ENCODE assay signal across 12 cellular contexts in the genomic region with DNA sequence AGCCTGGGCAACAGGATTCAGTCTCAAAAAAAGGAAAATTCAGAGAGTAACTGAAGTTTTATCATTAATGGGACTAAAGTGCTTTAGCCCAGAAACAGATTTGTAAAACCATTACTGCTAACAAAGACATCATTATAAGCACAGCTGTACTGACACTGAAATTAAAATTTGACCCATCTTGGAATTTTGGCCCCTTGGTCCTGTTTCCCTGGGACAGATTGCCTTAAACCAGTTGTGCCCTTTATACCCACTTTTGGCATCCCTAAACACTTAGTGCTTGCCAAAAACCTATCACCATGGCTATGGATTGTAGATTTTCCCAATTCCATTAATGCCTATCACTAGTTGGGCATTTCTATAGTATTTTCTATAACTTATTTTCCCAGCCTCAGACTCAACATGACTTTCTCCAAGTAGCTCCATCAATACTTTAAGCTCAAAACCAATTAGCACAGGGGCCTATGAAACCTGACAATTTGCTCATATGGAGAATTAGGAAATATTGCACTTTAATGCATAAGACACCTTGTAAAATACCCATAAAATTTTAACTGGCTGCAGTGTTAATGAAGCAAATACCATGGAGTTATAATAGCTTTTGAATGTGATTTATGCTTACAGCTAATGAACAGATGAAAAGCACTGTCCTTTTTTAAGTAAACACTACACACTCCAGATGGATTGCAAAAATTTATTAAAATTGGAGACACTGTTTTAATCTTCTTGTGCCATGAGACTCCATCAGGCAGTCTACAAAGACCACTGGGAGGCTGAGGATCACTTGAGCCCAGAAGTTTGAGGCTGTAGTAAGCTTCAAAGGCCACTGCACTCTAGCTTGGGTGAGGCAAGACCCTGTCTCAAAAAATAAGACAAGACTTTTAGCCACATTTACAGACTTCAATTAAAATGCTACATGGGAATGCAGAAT. TPM values are rescaled to one million over a fixed set of nuclear protein-coding genes. Genes with fewer than 3 reads are reported as not detected.
DNase-seq lines count a peak whose midpoint lies in the region; ATAC-seq, FAIRE-seq and TF ChIP-seq lines count a peak whose summit lies in the region.
"Had no signal": no experiment of that assay in that cellular context is flagged by ENCODE, and none has a peak within 500 bp of the region (broad histone marks: within the 10 kb centered on the region; RNA-seq: fewer than 3 reads in every experiment).

No MANE protein-coding gene starts in this region.

- H3K9ac ChIP-seq in BLaER1 treated with 17β-estradiol and CSF1 and Interleukin-3, amounts not matched to agents 10 nM and 100 nM = peak overlapping the region in 6 of 11 experiments; percentile 40 to 98 (median 94); a peak in 7 of 22 replicates

- peak; percentile 76; the same call in 1 of the 2 replicates for TF ChIP-seq POLR2A in GM12891 (IDR thresholded peaks at IDR 0.05; ENCODE audit: low read depth, low read length)
- no peak for TF ChIP-seq POLR2A in erythroblast (IDR thresholded peaks at IDR 0.05; ENCODE audit: low read length)
- TF ChIP-seq POLR2A in sigmoid colon (IDR thresholded peaks at IDR 0.05) = no peak

- peaks cover 44 to 75% (median 67%) of the 10 kb centered on the region in 11 experiments; a peak in 21 of 22 replicates for H4K20me1 ChIP-seq in BLaER1 treated with 17β-estradiol and CSF1 and Interleukin-3, amounts not matched to agents 10 nM and 100 nM

- intact Hi-C loops in sigmoid colon (cut with DNase I) = loop anchor here (10.0 kb wide), 1 partner anchor 389 kb away; a partner anchor contains a TSS

- TF ChIP-seq CTCF in sigmoid colon (IDR thresholded peaks at IDR 0.05) = no peak

- no peaks in the 10 kb centered on the region for H3K27me3 ChIP-seq in BLaER1 treated with 17β-estradiol and CSF1 and Interleukin-3, amounts not matched to agents 10 nM and 100 nM
- H3K27me3 ChIP-seq in sigmoid colon = no peaks in the 10 kb centered on the region

- peak overlapping the region in 4 of 11 experiments; percentile 7 to 97 (median 94); a peak in 5 of 22 replicates for H3K27ac ChIP-seq in BLaER1 treated with 17β-estradiol and CSF1 and Interleukin-3, amounts not matched to agents 10 nM and 100 nM
- no peak overlapping the region for H3K27ac ChIP-seq in sigmoid colon
- H3K27ac ChIP-seq: skin epidermis had no signal

- peak overlapping the region in 10 of 11 experiments; percentile 80 to 97 (median 91); a peak in 20 of 22 replicates for H3K4me2 ChIP-seq in BLaER1 treated with 17β-estradiol and CSF1 and Interleukin-3, amounts not matched to agents 10 nM and 100 nM

- H3K4me1 ChIP-seq in BLaER1 treated with 17β-estradiol and CSF1 and Interleukin-3, amounts not matched to agents 10 nM and 100 nM = peaks cover 14 to 31% (median 26%) of the 10 kb centered on the region in 10 experiments
- peaks cover 0 to 23% (median 19%) of the 10 kb centered on the region in 4 donors for H3K4me1 ChIP-seq in sigmoid colon

- peaks cover 64 to 83% (median 73%) of the 10 kb centered on the region in 11 experiments for H3K36me3 ChIP-seq in BLaER1 treated with 17β-estradiol and CSF1 and Interleukin-3, amounts not matched to agents 10 nM and 100 nM
- peaks cover 8 to 80% (median 31%) of the 10 kb centered on the region in 4 donors for H3K36me3 ChIP-seq in sigmoid colon

- no peaks in the 10 kb centered on the region; a peak in 1 of 22 replicates for H3K9me3 ChIP-seq in BLaER1 treated with 17β-estradiol and CSF1 and Interleukin-3, amounts not matched to agents 10 nM and 100 nM (replicated peaks in 1 of 11)
- H3K9me3 ChIP-seq in sigmoid colon = no peaks in the 10 kb centered on the region

- H3K4me3 ChIP-seq in BLaER1 treated with 17β-estradiol and CSF1 and Interleukin-3, amounts not matched to agents 10 nM and 100 nM = peak overlapping the region in 7 of 10 experiments; percentile 83 to 98 (median 93); a peak in 9 of 20 replicates
- no peak overlapping the region for H3K4me3 ChIP-seq in sigmoid colon
- H3K4me3 ChIP-seq: skin epidermis had no signal

- FAIRE-seq in GM12891 (lab: Jason Lieb, UNC) = no peak

- no peak for ATAC-seq in SK-N-SH treated with all-trans-retinoic acid at 6 μM for 48 hours
- ATAC-seq in GM19452 (IDR thresholded peaks at IDR 0.05; ENCODE audit: unreplicated experiment) = no peak

- no peak for DNase-seq in GM12891 (ENCODE audit: insufficient read length, low spot score)
- DNase-seq in erythroblast (lab: John Stamatoyannopoulos, UW) = peak; percentile 30 to 32
- no peak for DNase-seq in HCEC 1CT
- no peak for DNase-seq in sigmoid colon
- DNase-seq in Ammon's horn (ENCODE audit: low spot score) = no peak
- DNase-seq: activated effector memory CD4-positive, alpha-beta T cell treated with Interleukin-2 at 50 U/mL for 16 hours; NCI-H2029 treated with DMSO at 0.1 percent for 48 hours had no signal

- TF ChIP-seq EP300 in sigmoid colon (IDR thresholded peaks at IDR 0.05) = no peak

TF ChIP-seq in GM12891, 5 proteins besides CTCF, POLR2A, EP300 and RAD21:
- TF ChIP-seq POLR2AphosphoS5 (IDR thresholded peaks at IDR 0.05; ENCODE audit: low read depth, low read length) = peak; percentile 69; the same call in 1 of the 2 replicates
- no peak for TF ChIP-seq TAF1 (IDR thresholded peaks at IDR 0.05; ENCODE audit: low read depth, low read length)
- TF ChIP-seq SPI1 (IDR thresholded peaks at IDR 0.05; ENCODE audit: low read depth, low read length) = no peak
TF ChIP-seq in GM12891: peak in this region for 1.

TF ChIP-seq in SK-N-SH treated with all-trans-retinoic acid at 6 μM for 48 hours, 23 proteins besides CTCF, POLR2A, EP300 and RAD21 (continues in another document):
- TF ChIP-seq TCF4 (CRISPR knock-in tag; IDR thresholded peaks at IDR 0.05; ENCODE audit: borderline replicate concordance) (no peak), TOX (CRISPR knock-in tag; IDR thresholded peaks at IDR 0.05; ENCODE audit: borderline replicate concordance) (peak; percentile 39; the same call in 1 of the 2 replicates), ZNF565 (CRISPR knock-in tag; conservative IDR thresholded peaks at IDR 0.05; ENCODE audit: low read depth) (no peak), PPARA (CRISPR knock-in tag; IDR thresholded peaks at IDR 0.05; ENCODE audit: borderline replicate concordance) (no peak), ZNF8 (CRISPR knock-in tag; IDR thresholded peaks at IDR 0.05) (no peak), CSDC2 (CRISPR knock-in tag; IDR thresholded peaks at IDR 0.05) (no peak), BACH2 (CRISPR knock-in tag; IDR thresholded peaks at IDR 0.05; ENCODE audit: borderline replicate concordance) (no peak)
- TF ChIP-seq, protein P1, sequence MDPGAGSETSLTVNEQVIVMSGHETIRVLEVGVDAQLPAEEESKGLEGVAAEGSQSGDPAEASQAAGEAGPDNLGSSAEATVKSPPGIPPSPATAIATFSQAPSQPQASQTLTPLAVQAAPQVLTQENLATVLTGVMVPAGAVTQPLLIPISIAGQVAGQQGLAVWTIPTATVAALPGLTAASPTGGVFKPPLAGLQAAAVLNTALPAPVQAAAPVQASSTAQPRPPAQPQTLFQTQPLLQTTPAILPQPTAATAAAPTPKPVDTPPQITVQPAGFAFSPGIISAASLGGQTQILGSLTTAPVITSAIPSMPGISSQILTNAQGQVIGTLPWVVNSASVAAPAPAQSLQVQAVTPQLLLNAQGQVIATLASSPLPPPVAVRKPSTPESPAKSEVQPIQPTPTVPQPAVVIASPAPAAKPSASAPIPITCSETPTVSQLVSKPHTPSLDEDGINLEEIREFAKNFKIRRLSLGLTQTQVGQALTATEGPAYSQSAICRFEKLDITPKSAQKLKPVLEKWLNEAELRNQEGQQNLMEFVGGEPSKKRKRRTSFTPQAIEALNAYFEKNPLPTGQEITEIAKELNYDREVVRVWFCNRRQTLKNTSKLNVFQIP (CRISPR knock-in tag; IDR thresholded peaks at IDR 0.05; ENCODE audit: borderline replicate concordance, low read depth) = 0 out of 2 replicates have a peak, but pooled peaks have one; percentile 9
- TF ChIP-seq, protein P2, sequence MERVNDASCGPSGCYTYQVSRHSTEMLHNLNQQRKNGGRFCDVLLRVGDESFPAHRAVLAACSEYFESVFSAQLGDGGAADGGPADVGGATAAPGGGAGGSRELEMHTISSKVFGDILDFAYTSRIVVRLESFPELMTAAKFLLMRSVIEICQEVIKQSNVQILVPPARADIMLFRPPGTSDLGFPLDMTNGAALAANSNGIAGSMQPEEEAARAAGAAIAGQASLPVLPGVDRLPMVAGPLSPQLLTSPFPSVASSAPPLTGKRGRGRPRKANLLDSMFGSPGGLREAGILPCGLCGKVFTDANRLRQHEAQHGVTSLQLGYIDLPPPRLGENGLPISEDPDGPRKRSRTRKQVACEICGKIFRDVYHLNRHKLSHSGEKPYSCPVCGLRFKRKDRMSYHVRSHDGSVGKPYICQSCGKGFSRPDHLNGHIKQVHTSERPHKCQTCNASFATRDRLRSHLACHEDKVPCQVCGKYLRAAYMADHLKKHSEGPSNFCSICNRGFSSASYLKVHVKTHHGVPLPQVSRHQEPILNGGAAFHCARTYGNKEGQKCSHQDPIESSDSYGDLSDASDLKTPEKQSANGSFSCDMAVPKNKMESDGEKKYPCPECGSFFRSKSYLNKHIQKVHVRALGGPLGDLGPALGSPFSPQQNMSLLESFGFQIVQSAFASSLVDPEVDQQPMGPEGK (CRISPR knock-in tag; IDR thresholded peaks at IDR 0.05; ENCODE audit: borderline replicate concordance) = peak; percentile 40; the same call in 1 of the 2 replicates

RNA-seq across cellular contexts. Expression of a gene that starts 4.3 kb away (rescaled TPM):
- 1,001 TPM for polyA plus RNA-seq in GM12891 (2012; ENCODE audit: low read depth, missing spikeins)
- total RNA-seq in sigmoid colon = 100 to 1,000 TPM; 443 to 618 (median 542) TPM
- 100 to 1,000 TPM; 323 to 804 (median 459) TPM for polyA plus RNA-seq in sigmoid colon

RNA-seq across cellular contexts. Expression of a gene that starts 4.7 kb away (rescaled TPM):
- 0.67 TPM for polyA plus RNA-seq in GM12891 (2012; ENCODE audit: low read depth, missing spikeins)
- total RNA-seq in sigmoid colon = 1 to 10 TPM; 7.5 to 8.6 (median 8.0) TPM
- polyA plus RNA-seq in sigmoid colon = 1 to 10 TPM in 1 of 3 donors, under 1 TPM in 2; under 0.01 to 2.5 (median 0.46) TPM

RNA-seq across cellular contexts. Expression of a gene that starts 38.8 kb away (rescaled TPM):
- polyA plus RNA-seq in GM12891 (2012; ENCODE audit: low read depth, missing spikeins) = 7.6 TPM
- 1 to 10 TPM; 3.8 to 7.8 (median 5.4) TPM for total RNA-seq in sigmoid colon
- 1 to 10 TPM; 1.8 to 5.7 (median 4.9) TPM for polyA plus RNA-seq in sigmoid colon

RNA-seq across cellular contexts. Expression of a gene that starts 39.0 kb away (rescaled TPM):
- 14.2 TPM for polyA plus RNA-seq in GM12891 (2012; ENCODE audit: low read depth, missing spikeins)
- 1 to 10 TPM; 5.2 to 10.0 (median 7.3) TPM for total RNA-seq in sigmoid colon
- polyA plus RNA-seq in sigmoid colon = 10 to 100 TPM in 2 of 3 donors, 1 to 10 TPM in 1; 8.4 to 15.7 (median 10.4) TPM

RNA-seq across cellular contexts. Expression of a gene that starts 53.6 kb away (rescaled TPM):
- not detected for polyA plus RNA-seq in GM12891 (2012; ENCODE audit: low read depth, missing spikeins)
- total RNA-seq in sigmoid colon = not detected
- polyA plus RNA-seq in sigmoid colon = under 1 TPM in 1 of 3 donors, not detected in 2; 0.10 TPM
- total RNA-seq: epithelial cell of proximal tubule had no signal

Comparison
In these comparisons a context has a peak if more than half of its experiments do, and no peak if none do; other contexts are left out.
1. H3K4me3 ChIP-seq: peak in BLaER1 treated with 17β-estradiol and CSF1 and Interleukin-3, amounts not matched to agents 10 nM and 100 nM (7 of 10); none in sigmoid colon (0 of 4).
2. DNase-seq: peak in erythroblast (2 of 2); none in GM12891 (single experiment), HCEC 1CT (single experiment), sigmoid colon (single experiment) and Ammon's horn (single experiment).